In genomic region chr10:10677479-10677878, GRCh38 we compare ENCODE assay signal across 8 cellular contexts.
DNase-seq lines count a peak whose midpoint lies in the region; ATAC-seq and TF ChIP-seq lines count a peak whose summit lies in the region.

No MANE protein-coding gene starts in this region.

- H3K4me3 ChIP-seq in GM23248 (no peak overlapping the region), right atrium auricular region (no peak overlapping the region)

- WGBS in GM23248 (ENCODE audit: low coverage in 1 of 2, low lambda C conversion rate in 2 of 2, missing lambda C conversion rate in 2 of 2), 2 experiments, result 30 to 38% methylated on average over 3 of the region's 3 CpGs

- H3K36me3 ChIP-seq in GM23248 (ENCODE audit: low read depth) (no peaks in the 10 kb centered on the region), right atrium auricular region (no peaks in the 10 kb centered on the region)

- no peak overlapping the region for H3K4me3 Mint-ChIP-seq in activated T-cell treated with anti-CD3 and anti-CD28 coated beads, Interleukin-2, amount 50 U/mL, for 24 hours
- H3K4me3 Mint-ChIP-seq in effector memory CD8-positive, alpha-beta T cell, result no peak overlapping the region

- no peaks in the 10 kb centered on the region for H3K9me2 ChIP-seq in GM23248 (ENCODE audit: insufficient read depth)

- H3K27me3 ChIP-seq in GM23248 (replicated peaks; ENCODE audit: insufficient read depth) (no peaks in the 10 kb centered on the region), right atrium auricular region (no peaks in the 10 kb centered on the region)

- H3K27ac Mint-ChIP-seq in activated T-cell treated with anti-CD3 and anti-CD28 coated beads, Interleukin-2, amount 50 U/mL, for 24 hours, result no peak overlapping the region
- no peak overlapping the region for H3K27ac Mint-ChIP-seq in effector memory CD8-positive, alpha-beta T cell

- no peak overlapping the region for H3K9ac ChIP-seq in GM23248

- no peak overlapping the region for H3K27ac ChIP-seq in GM23248
- no peak overlapping the region for H3K27ac ChIP-seq in right atrium auricular region

- H3F3A ChIP-seq in GM23248 (ENCODE audit: insufficient read depth), result no peaks in the 10 kb centered on the region

- ATAC-seq in effector memory CD8-positive, alpha-beta T cell (replicated peaks), result no peak

- peaks cover 17% of the 10 kb centered on the region for H3K27me3 Mint-ChIP-seq in activated T-cell treated with anti-CD3 and anti-CD28 coated beads, Interleukin-2, amount 50 U/mL, for 24 hours
- H3K27me3 Mint-ChIP-seq in effector memory CD8-positive, alpha-beta T cell, result peaks cover 17% of the 10 kb centered on the region in 2 donors

- no peaks in the 10 kb centered on the region for H3K79me2 ChIP-seq in GM23248 (ENCODE audit: insufficient read depth)

- H3K36me3 Mint-ChIP-seq in activated T-cell treated with anti-CD3 and anti-CD28 coated beads, Interleukin-2, amount 50 U/mL, for 24 hours (ENCODE audit: low read depth), result no peaks in the 10 kb centered on the region
- H3K36me3 Mint-ChIP-seq in effector memory CD8-positive, alpha-beta T cell (ENCODE audit: insufficient read depth), result no peaks in the 10 kb centered on the region

- H4K20me1 ChIP-seq in GM23248 (ENCODE audit: insufficient read depth), result no peaks in the 10 kb centered on the region

- no peak overlapping the region for H3K4me2 ChIP-seq in GM23248 (ENCODE audit: unreplicated experiment)

- H3K4me1 Mint-ChIP-seq in activated T-cell treated with anti-CD3 and anti-CD28 coated beads, Interleukin-2, amount 50 U/mL, for 24 hours (ENCODE audit: low read depth), result no peaks in the 10 kb centered on the region
- H3K4me1 Mint-ChIP-seq in effector memory CD8-positive, alpha-beta T cell (ENCODE audit: low read depth in 2 of 2), result no peaks in the 10 kb centered on the region

- H3K9me3 ChIP-seq in GM23248 (ENCODE audit: low read depth) (no peaks in the 10 kb centered on the region), right atrium auricular region (peaks cover 0 to 20% of the 10 kb centered on the region in 2 donors)

- H3K4me1 ChIP-seq in GM23248 (ENCODE audit: insufficient read depth), result no peaks in the 10 kb centered on the region
- H3K4me1 ChIP-seq in right atrium auricular region, result no peaks in the 10 kb centered on the region

- DNase-seq in GM10266 (ENCODE audit: extremely low spot score) (peak; percentile 33), GM23248 (peak; percentile 82), NAMALWA (ENCODE audit: low spot score) (peak; percentile 61), right atrium auricular region (ENCODE audit: low spot score) (peak; percentile 68), DMS153 treated with DMSO at 0.1 percent for 48 hours (lab: John Stamatoyannopoulos, UW; ENCODE audit: unreplicated experiment) (no peak)
- DNase-seq in activated T-cell treated with anti-CD3 and anti-CD28 coated beads, Interleukin-2, amount 50 U/mL, for 24 hours, result peak; percentile 39
- DNase-seq in stimulated activated CD4-positive, alpha-beta T cell treated with anti-CD3 and anti-CD28 coated beads, Interleukin-12 subunit alpha, Interleukin-12 subunit beta, amount 100 ng/mL, for 48 hours (ENCODE audit: low read depth in 2 of 3, low spot score in 1 of 3), result peak; percentile 14 to 31 (median 16)
- DNase-seq in effector memory CD8-positive, alpha-beta T cell, result no peak

- in situ Hi-C loops in GM23248 (cut with MboI), result loop anchor here (10.0 kb wide), 1 partner anchor 1343 kb away; no protein-coding TSS in a partner anchor

- peaks cover under 1% of the 10 kb centered on the region for H3K9me3 Mint-ChIP-seq in activated T-cell treated with anti-CD3 and anti-CD28 coated beads, Interleukin-2, amount 50 U/mL, for 24 hours
- no peaks in the 10 kb centered on the region for H3K9me3 Mint-ChIP-seq in effector memory CD8-positive, alpha-beta T cell

- H2AFZ ChIP-seq in GM23248, result peak overlapping the region; percentile 25

- peak; percentile 35 for TF ChIP-seq CTCF in GM10266 (IDR thresholded peaks at IDR 0.05; ENCODE audit: control insufficient read depth, insufficient read depth, low read depth, missing control alignments)
- TF ChIP-seq CTCF in right atrium auricular region (IDR thresholded peaks at IDR 0.05), result peak; percentile 43 to 72

Comparison
In these comparisons a context has a peak if more than half of its experiments do, and no peak if none do; other contexts are left out.
1. DNase-seq: peak in GM10266 (single experiment), GM23248 (single experiment), NAMALWA (single experiment), activated T-cell treated with anti-CD3 and anti-CD28 coated beads, Interleukin-2, amount 50 U/mL, for 24 hours (single experiment), right atrium auricular region (single experiment) and stimulated activated CD4-positive, alpha-beta T cell treated with anti-CD3 and anti-CD28 coated beads, Interleukin-12 subunit alpha, Interleukin-12 subunit beta, amount 100 ng/mL, for 48 hours (3 of 3); none in effector memory CD8-positive, alpha-beta T cell (0 of 3) and DMS153 treated with DMSO at 0.1 percent for 48 hours (single experiment).